In genomic region chr1:111496398-111496797, GRCh38 we compare ENCODE assay signal across 19 cellular contexts. TPM values are rescaled to one million over a fixed set of nuclear protein-coding genes. Genes with fewer than 3 reads are reported as not detected.
DNase-seq lines count a peak whose midpoint lies in the region; ATAC-seq and TF ChIP-seq lines count a peak whose summit lies in the region.
"Had no signal": no experiment of that assay in that cellular context is flagged by ENCODE, and none has a peak within 500 bp of the region (broad histone marks: within the 10 kb centered on the region; RNA-seq: fewer than 3 reads in every experiment).

No MANE protein-coding gene starts in this region.

- no peaks in the 10 kb centered on the region for H3K4me1 ChIP-seq in CD8-positive, alpha-beta T cell (ENCODE audit: insufficient read depth, low read length)
- H3K4me1 ChIP-seq in HEK293 (ENCODE audit: control insufficient read depth, insufficient read depth, low read length) = no peaks in the 10 kb centered on the region

- H3K36me3 ChIP-seq in CD8-positive, alpha-beta T cell (ENCODE audit: insufficient read depth, low read length) = no peaks in the 10 kb centered on the region
- H3K36me3 ChIP-seq in HEK293 (ENCODE audit: control insufficient read depth in 2 of 2, insufficient read depth in 1 of 2, low read length in 2 of 2) = no peaks in the 10 kb centered on the region

- no peak overlapping the region for H3K4me3 Mint-ChIP-seq in CD8-positive, alpha-beta T cell
- H3K4me3 Mint-ChIP-seq in activated CD8-positive, alpha-beta T cell treated with anti-CD3 and anti-CD28 coated beads, Interleukin-2, amount 10 ng/mL, durations not matched to agents 7 days and 5 days = no peak overlapping the region
- no peak overlapping the region for H3K4me3 Mint-ChIP-seq in effector memory CD8-positive, alpha-beta T cell
- H3K4me3 Mint-ChIP-seq: CD4-positive, CD25-positive, alpha-beta regulatory T cell had no signal

- intact Hi-C loops in CD8-positive, alpha-beta T cell (cut with DNase I, micrococcal nuclease) = no loop called here
- intact Hi-C loops in posterior cingulate gyrus (cut with DNase I) = no loop called here

- peak overlapping the region; percentile 49 for H3K27ac Mint-ChIP-seq in CD8-positive, alpha-beta T cell
- H3K27ac Mint-ChIP-seq in activated CD8-positive, alpha-beta T cell treated with anti-CD3 and anti-CD28 coated beads, Interleukin-2, amount 10 ng/mL, durations not matched to agents 7 days and 5 days = no peak overlapping the region
- H3K27ac Mint-ChIP-seq in effector memory CD8-positive, alpha-beta T cell = no peak overlapping the region
- H3K27ac Mint-ChIP-seq: CD4-positive, CD25-positive, alpha-beta regulatory T cell had no signal

- H3K27ac ChIP-seq in CD8-positive, alpha-beta T cell (ENCODE audit: low read depth, low read length) = no peak overlapping the region
- no peak overlapping the region for H3K27ac ChIP-seq in HEK293 (ENCODE audit: extremely low read depth, low read depth, low read length)
- H3K27ac ChIP-seq: GM23248, HL-60 had no signal

- peaks cover 3% of the 10 kb centered on the region for H3K4me1 Mint-ChIP-seq in CD8-positive, alpha-beta T cell (ENCODE audit: low read depth)
- peaks cover 28% of the 10 kb centered on the region for H3K4me1 Mint-ChIP-seq in activated CD8-positive, alpha-beta T cell treated with anti-CD3 and anti-CD28 coated beads, Interleukin-2, amount 10 ng/mL, durations not matched to agents 7 days and 5 days (ENCODE audit: low read depth)
- H3K4me1 Mint-ChIP-seq in effector memory CD8-positive, alpha-beta T cell (ENCODE audit: low read depth in 2 of 2) = peaks cover 5 to 10% of the 10 kb centered on the region in 2 donors

- no peak for DNase-seq in CD8-positive, alpha-beta T cell
- no peak for DNase-seq in activated CD8-positive, alpha-beta T cell treated with anti-CD3 and anti-CD28 coated beads, Interleukin-2, amount 10 ng/mL, durations not matched to agents 7 days and 5 days
- DNase-seq in effector memory CD8-positive, alpha-beta T cell = no peak
- no peak for DNase-seq in superior temporal gyrus (ENCODE audit: extremely low spot score)
- no peak for DNase-seq in foreskin fibroblast
- no peak for DNase-seq in posterior cingulate gyrus
- no peak for DNase-seq in NCI-H69 (lab: John Stamatoyannopoulos, UW)
- DNase-seq: ACHN; Calu3; CD4-positive, CD25-positive, alpha-beta regulatory T cell; GM23248; NCI-H1092 treated with DMSO at 0.1 percent for 48 hours; NCI-H1694; NCI-H82; Right ventricle myocardium superior had no signal

- no peaks in the 10 kb centered on the region for H3K9me3 ChIP-seq in CD8-positive, alpha-beta T cell (ENCODE audit: low read length)
- no peaks in the 10 kb centered on the region for H3K9me3 ChIP-seq in HEK293 (ENCODE audit: control insufficient read depth, insufficient read depth, low read depth, low read length)

- H3K9me3 Mint-ChIP-seq in CD8-positive, alpha-beta T cell = peaks cover 10% of the 10 kb centered on the region
- H3K9me3 Mint-ChIP-seq in activated CD8-positive, alpha-beta T cell treated with anti-CD3 and anti-CD28 coated beads, Interleukin-2, amount 10 ng/mL, durations not matched to agents 7 days and 5 days (ENCODE audit: insufficient read depth) = peaks cover 18% of the 10 kb centered on the region
- H3K9me3 Mint-ChIP-seq in effector memory CD8-positive, alpha-beta T cell = peaks cover 4 to 6% of the 10 kb centered on the region in 2 donors

- POLR2A ChIA-PET in CD8-positive, alpha-beta T cell (lab: Charles Lee) = interaction anchor here (1.2 to 2.8 kb wide), 3 partner anchors 12 to 258 kb away, joined by 3 to 13 read pairs (median 4); no protein-coding TSS in a partner anchor
- POLR2A ChIA-PET in HEK293 (lab: Yijun Ruan, JAX) = no interaction called here
- POLR2A ChIA-PET in activated CD8-positive, alpha-beta T cell treated with anti-CD3 and anti-CD28 coated beads, Interleukin-2, amount 10 ng/mL, durations not matched to agents 7 days and 5 days (lab: Charles Lee) = interaction anchor here (4.3 kb wide), 1 partner anchor 11 kb away, joined by 21 read pairs; no protein-coding TSS in a partner anchor

- no peak for TF ChIP-seq CTCF in CD8-positive, alpha-beta T cell (IDR thresholded peaks at IDR 0.05)
- TF ChIP-seq CTCF in HEK293 (tag by site-specific recombination; IDR thresholded peaks at IDR 0.05) (no peak), foreskin fibroblast (IDR thresholded peaks at IDR 0.05; ENCODE audit: low read depth, low read length) (no peak)

- CTCF ChIA-PET in CD8-positive, alpha-beta T cell (lab: Charles Lee) = interaction anchor here (0.8 to 5.3 kb wide), 4 partner anchors 11 to 15 kb away, joined by 3 to 48 read pairs (median 12); no protein-coding TSS in a partner anchor
- CTCF ChIA-PET in HEK293 (lab: Yijun Ruan, JAX) = interaction anchor here (1.3 kb wide), 1 partner anchor 15 kb away, joined by 3 read pairs; no protein-coding TSS in a partner anchor
- CTCF ChIA-PET in activated CD8-positive, alpha-beta T cell treated with anti-CD3 and anti-CD28 coated beads, Interleukin-2, amount 10 ng/mL, durations not matched to agents 7 days and 5 days (lab: Charles Lee) = interaction anchor here (0.9 to 6.3 kb wide), 6 partner anchors 9 to 272 kb away, joined by 3 to 66 read pairs (median 4); no protein-coding TSS in a partner anchor

- no peaks in the 10 kb centered on the region for H3K27me3 Mint-ChIP-seq in CD8-positive, alpha-beta T cell (ENCODE audit: low read depth)
- no peaks in the 10 kb centered on the region for H3K27me3 Mint-ChIP-seq in activated CD8-positive, alpha-beta T cell treated with anti-CD3 and anti-CD28 coated beads, Interleukin-2, amount 10 ng/mL, durations not matched to agents 7 days and 5 days (ENCODE audit: low read depth)
- no peaks in the 10 kb centered on the region for H3K27me3 Mint-ChIP-seq in effector memory CD8-positive, alpha-beta T cell

- no peaks in the 10 kb centered on the region for H3K27me3 ChIP-seq in CD8-positive, alpha-beta T cell (ENCODE audit: insufficient read depth, low read length)

- H3K4me3 ChIP-seq in CD8-positive, alpha-beta T cell (ENCODE audit: low read depth, low read length) = no peak overlapping the region
- H3K4me3 ChIP-seq in HEK293 (ENCODE audit: low read depth, low read length) = no peak overlapping the region
- no peak overlapping the region for H3K4me3 ChIP-seq in foreskin fibroblast (ENCODE audit: low read depth in 1 of 2, low read length in 2 of 2)
- H3K4me3 ChIP-seq: GM23248 had no signal

- ATAC-seq in CD8-positive, alpha-beta T cell = no peak
- ATAC-seq in activated CD8-positive, alpha-beta T cell treated with anti-CD3 and anti-CD28 coated beads, Interleukin-2, amount 10 ng/mL, durations not matched to agents 7 days and 5 days = peak; percentile 23
- ATAC-seq in effector memory CD8-positive, alpha-beta T cell (replicated peaks) = peak; percentile 36
- ATAC-seq: Panc1 had no signal

- no peaks in the 10 kb centered on the region for H3K36me3 Mint-ChIP-seq in CD8-positive, alpha-beta T cell
- H3K36me3 Mint-ChIP-seq in activated CD8-positive, alpha-beta T cell treated with anti-CD3 and anti-CD28 coated beads, Interleukin-2, amount 10 ng/mL, durations not matched to agents 7 days and 5 days (ENCODE audit: low read depth) = peaks cover 32% of the 10 kb centered on the region
- no peaks in the 10 kb centered on the region for H3K36me3 Mint-ChIP-seq in effector memory CD8-positive, alpha-beta T cell (ENCODE audit: insufficient read depth)
- H3K36me3 Mint-ChIP-seq: CD4-positive, CD25-positive, alpha-beta regulatory T cell had no signal

TF ChIP-seq in HEK293, 187 proteins besides CTCF, POLR2A, EP300 and RAD21:
- TF ChIP-seq ZSCAN16 (tag by site-specific recombination; IDR thresholded peaks at IDR 0.05) (no peak), ZNF549 (tag by site-specific recombination; IDR thresholded peaks at IDR 0.05) (peak; percentile 99), SP3 (tag by site-specific recombination; IDR thresholded peaks at IDR 0.05) (no peak)
TF ChIP-seq in HEK293: peak in this region for 1.

RNA-seq across cellular contexts. Expression of gene ADORA3, which starts 7.0 kb away (rescaled TPM):
- not detected for total RNA-seq in CD8-positive, alpha-beta T cell
- under 1 TPM in 1 of 2 experiments, not detected in 1; 0.18 TPM for total RNA-seq in activated CD8-positive, alpha-beta T cell treated with anti-CD3 and anti-CD28 coated beads, Interleukin-2, amount 10 ng/mL, durations not matched to agents 7 days and 5 days
- total RNA-seq: Calu3; CD4-positive, CD25-positive, alpha-beta regulatory T cell; GM23248; MCF 10A had no signal

RNA-seq across cellular contexts. Expression of gene TMIGD3, which starts 7.0 kb away (rescaled TPM):
- total RNA-seq in CD8-positive, alpha-beta T cell = not detected
- total RNA-seq in activated CD8-positive, alpha-beta T cell treated with anti-CD3 and anti-CD28 coated beads, Interleukin-2, amount 10 ng/mL, durations not matched to agents 7 days and 5 days = not detected
- total RNA-seq: Calu3; CD4-positive, CD25-positive, alpha-beta regulatory T cell; GM23248; MCF 10A had no signal

RNA-seq across cellular contexts. Expression of gene C1orf162, which starts 22.6 kb away (rescaled TPM):
- total RNA-seq in CD8-positive, alpha-beta T cell = 10 to 100 TPM; 14.0 to 15.5 TPM
- 10 to 100 TPM; 40.1 to 42.1 TPM for total RNA-seq in activated CD8-positive, alpha-beta T cell treated with anti-CD3 and anti-CD28 coated beads, Interleukin-2, amount 10 ng/mL, durations not matched to agents 7 days and 5 days
- total RNA-seq: GM23248 had no signal

RNA-seq across cellular contexts. Expression of gene ATP5PB, which starts 47.1 kb away (rescaled TPM):
- total RNA-seq in CD8-positive, alpha-beta T cell = 10 to 100 TPM; 59.9 to 64.6 TPM
- 100 to 1,000 TPM; 396 to 404 TPM for total RNA-seq in activated CD8-positive, alpha-beta T cell treated with anti-CD3 and anti-CD28 coated beads, Interleukin-2, amount 10 ng/mL, durations not matched to agents 7 days and 5 days

RNA-seq across cellular contexts. Expression of gene WDR77, which starts 47.3 kb away (rescaled TPM):
- 10 to 100 TPM in 1 of 2 experiments, 1 to 10 TPM in 1; 9.5 to 11.4 TPM for total RNA-seq in CD8-positive, alpha-beta T cell
- 10 to 100 TPM; 54.3 to 57.8 TPM for total RNA-seq in activated CD8-positive, alpha-beta T cell treated with anti-CD3 and anti-CD28 coated beads, Interleukin-2, amount 10 ng/mL, durations not matched to agents 7 days and 5 days
